ENCODE assay signal across 8 cellular contexts in genomic region chr17:10226930-10227695, GRCh38. TPM values are rescaled to one million over a fixed set of nuclear protein-coding genes. Genes with fewer than 3 reads are reported as not detected.
DNase-seq lines count a peak whose midpoint lies in the region; ATAC-seq and TF ChIP-seq lines count a peak whose summit lies in the region.

No MANE protein-coding gene starts in this region.

- peak; percentile 97 for TF ChIP-seq CTCF in GM12873 (IDR thresholded peaks at IDR 0.05; ENCODE audit: insufficient read depth, low read depth, low read length, missing control alignments)
- peak; percentile 58 to 96 for TF ChIP-seq CTCF in fibroblast of lung (conservative IDR thresholded peaks at IDR 0.05 in 1 of 2, IDR thresholded peaks at IDR 0.05 in 1 of 2; ENCODE audit: low read depth in 1 of 2, low read length in 2 of 2)
- peak in 1 of 3 donors; percentile 21 for TF ChIP-seq CTCF in omental fat pad (IDR thresholded peaks at IDR 0.05)
- peak; percentile 39 to 78 (median 40) for TF ChIP-seq CTCF in vagina (IDR thresholded peaks at IDR 0.05)

- H3K36me3 ChIP-seq in fibroblast of lung (ENCODE audit: control insufficient read depth, insufficient read depth, low read length) (no peaks in the 10 kb centered on the region), vagina (no peaks in the 10 kb centered on the region)

- no peak overlapping the region for H3K9ac ChIP-seq in fibroblast of lung (ENCODE audit: insufficient read depth, low read length)

- no peaks in the 10 kb centered on the region for H3K27me3 ChIP-seq in fibroblast of lung (ENCODE audit: control insufficient read depth, insufficient read depth, low read length)
- H3K27me3 ChIP-seq in vagina: no peaks in the 10 kb centered on the region

- H3K27ac ChIP-seq in fibroblast of lung (ENCODE audit: insufficient read depth, low read length) (no peak overlapping the region), vagina (no peak overlapping the region)

- peak; percentile 1 for DNase-seq in NCI-H1105 (lab: John Stamatoyannopoulos, UW)
- DNase-seq in activated T-cell treated with anti-CD3 and anti-CD28 coated beads for 24 hours (ENCODE audit: low read depth): peak; percentile 7
- peak in 1 of 2 donors; percentile 34 for DNase-seq in fibroblast of lung (ENCODE audit: low read depth in 2 of 2)
- peak; percentile 62 for DNase-seq in omental fat pad (ENCODE audit: low spot score)
- DNase-seq in vagina (ENCODE audit: extremely low spot score in 2 of 2): no peak
- DNase-seq in amniotic stem cell (lab: John Stamatoyannopoulos, UW): no peak
- no peak for DNase-seq in mesenteric fat pad (ENCODE audit: low spot score)

- intact Hi-C loops in vagina (cut with DNase I): no loop called here

- no peak for TF ChIP-seq POLR2A in vagina (IDR thresholded peaks at IDR 0.05)

- H3K4me1 ChIP-seq in fibroblast of lung (ENCODE audit: control insufficient read depth, extremely low read depth, insufficient read depth, low read length) (no peaks in the 10 kb centered on the region), vagina (no peaks in the 10 kb centered on the region)

- no peak overlapping the region for H2AFZ ChIP-seq in fibroblast of lung (ENCODE audit: low read length)

- peak; percentile 26 for ATAC-seq in omental fat pad (ENCODE audit: low FRiP score)

- no peaks in the 10 kb centered on the region for H4K20me1 ChIP-seq in fibroblast of lung (ENCODE audit: control insufficient read depth, extremely low read depth, insufficient read depth, low read length)

- no peaks in the 10 kb centered on the region for H3K79me2 ChIP-seq in fibroblast of lung (ENCODE audit: control insufficient read depth, insufficient read depth, low read length)

- no peak overlapping the region for H3K4me3 ChIP-seq in fibroblast of lung (replicated peaks in 1 of 4; ENCODE audit: control extremely low read depth in 1 of 4, insufficient read depth in 1 of 4, low read depth in 3 of 4, low read length in 4 of 4)
- H3K4me3 ChIP-seq in vagina: no peak overlapping the region

- no peaks in the 10 kb centered on the region for H3K9me3 ChIP-seq in fibroblast of lung (ENCODE audit: control insufficient read depth, insufficient read depth, low read depth, low read length)
- H3K9me3 ChIP-seq in vagina: no peaks in the 10 kb centered on the region

- H3K4me2 ChIP-seq in fibroblast of lung (ENCODE audit: extremely low read depth, insufficient read depth, low read length): no peak overlapping the region

RNA-seq across cellular contexts. Expression of gene GAS7, which starts 28.7 kb away (rescaled TPM):
- 2.6 and 6.4 TPM in 2 replicates for total RNA-seq in fibroblast of lung
- 0.58 and 5.2 TPM in 2 replicates for polyA plus RNA-seq in fibroblast of lung
- 0.42 and 4.2 TPM in 2 replicates for polyA plus RNA-seq in fibroblast of lung (2012)
- 0.24 and 6.8 TPM in 2 replicates for polyA minus RNA-seq in fibroblast of lung (ENCODE audit: low replicate concordance)
- total RNA-seq in omental fat pad: 100 to 1,000 TPM in 1 of 4 donors, 10 to 100 TPM in 3; 36.4 to 148 (median 52.7) TPM
- 47.1 TPM for total RNA-seq in vagina
- 81.5 TPM for total RNA-seq in mesenteric fat pad

Comparison
In these comparisons a context has a peak if more than half of its experiments do, and no peak if none do; other contexts are left out.
1. DNase-seq: peak in NCI-H1105 (single experiment), activated T-cell treated with anti-CD3 and anti-CD28 coated beads for 24 hours (single experiment) and omental fat pad (single experiment); none in vagina (0 of 2), amniotic stem cell (single experiment) and mesenteric fat pad (single experiment).